In the genomic region with DNA sequence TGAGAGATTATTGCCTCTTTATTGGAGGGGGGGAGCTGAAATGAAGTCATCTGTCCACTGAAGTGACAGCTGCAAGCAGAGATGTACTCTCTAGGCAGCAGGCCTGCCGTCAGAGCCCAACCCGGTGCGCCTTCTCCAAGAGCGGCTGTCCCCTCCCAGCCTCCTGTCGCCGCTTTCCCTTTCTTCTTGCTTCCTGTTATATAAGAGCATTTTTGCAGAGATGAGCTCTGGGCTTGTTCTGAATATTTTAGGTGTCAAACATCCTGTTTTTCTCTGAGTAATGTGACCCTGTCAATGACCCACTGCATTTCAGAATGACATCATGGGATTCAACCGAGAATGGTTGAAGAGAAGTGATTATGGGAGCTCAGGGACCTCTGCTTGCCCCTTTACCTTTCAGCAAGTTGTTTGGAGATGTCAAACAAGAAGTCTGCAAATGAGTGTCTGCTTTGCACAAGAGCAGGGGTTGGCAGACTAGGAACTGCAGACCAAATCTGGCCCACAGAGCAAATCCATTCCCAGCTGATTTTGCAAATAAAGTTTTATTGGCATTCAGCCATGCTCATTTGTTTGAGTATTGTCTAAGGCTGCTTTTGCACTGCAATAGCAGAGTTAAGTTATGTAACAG, we compare ENCODE assay signal across 9 cellular contexts.
DNase-seq lines count a peak whose midpoint lies in the region; ATAC-seq, FAIRE-seq and TF ChIP-seq lines count a peak whose summit lies in the region.
"Had no signal": no experiment of that assay in that cellular context is flagged by ENCODE, and none has a peak within 500 bp of the region (broad histone marks: within the 10 kb centered on the region; RNA-seq: fewer than 3 reads in every experiment).

No MANE protein-coding gene starts in this region.

- H3K27ac Mint-ChIP-seq in CD4-positive, alpha-beta memory T cell, result peak overlapping the region; percentile 82 to 94 (median 89)
- peak overlapping the region in 3 of 5 experiments; percentile 28 to 65 (median 48) for H3K27ac Mint-ChIP-seq in brain

- 100% methylated on average over 1 of the region's 7 CpGs; no CpG with 5 or more reads in 1 of the 2 experiments for WGBS in mesodermal cell (ENCODE audit: insufficient coverage in 2 of 2), 2 experiments
- 62 to 63% methylated on average over 7 of the region's 7 CpGs for WGBS in pancreas, 2 donors

- CTCF ChIA-PET in CD4-positive, alpha-beta memory T cell (lab: Charles Lee; ENCODE audit: partially characterized antibody), result no interaction called here

- H3K36me3 ChIP-seq in CD4-positive, alpha-beta memory T cell (ENCODE audit: insufficient read depth, low read length), result no peaks in the 10 kb centered on the region
- H3K36me3 ChIP-seq in mesodermal cell (ENCODE audit: control insufficient read depth, insufficient read depth, low read length), result no peaks in the 10 kb centered on the region
- no peaks in the 10 kb centered on the region for H3K36me3 ChIP-seq in pancreas
- H3K36me3 ChIP-seq: breast epithelium had no signal

- H3K9me3 ChIP-seq in CD4-positive, alpha-beta memory T cell (ENCODE audit: control insufficient read depth in 1 of 2, low read length in 2 of 2), result no peaks in the 10 kb centered on the region
- H3K9me3 ChIP-seq in mesodermal cell (ENCODE audit: control insufficient read depth, low read length) (no peaks in the 10 kb centered on the region), pancreas (no peaks in the 10 kb centered on the region)
- H3K9me3 ChIP-seq: breast epithelium had no signal

- ATAC-seq in GM21737 (IDR thresholded peaks at IDR 0.05; ENCODE audit: unreplicated experiment), result no peak
- no peak for ATAC-seq in pancreas
- no peak for ATAC-seq in HG03108 (IDR thresholded peaks at IDR 0.05; ENCODE audit: unreplicated experiment)

- peak; percentile 43 to 67 (median 64) for DNase-seq in CD4-positive, alpha-beta memory T cell
- DNase-seq in NCI-H226 (peak; percentile 42), GM03348 (ENCODE audit: low spot score) (no peak), pancreas (no peak)

- no peaks in the 10 kb centered on the region for H3K27me3 ChIP-seq in CD4-positive, alpha-beta memory T cell (ENCODE audit: insufficient read depth, low read length)
- H3K27me3 ChIP-seq in pancreas, result peaks cover 0 to 5% (median 0%) of the 10 kb centered on the region in 4 donors

- no peaks in the 10 kb centered on the region for H3K9me3 Mint-ChIP-seq in CD4-positive, alpha-beta memory T cell
- peaks cover 0 to 6% (median 0%) of the 10 kb centered on the region in 5 experiments for H3K9me3 Mint-ChIP-seq in brain

- no peaks in the 10 kb centered on the region for H3K27me3 Mint-ChIP-seq in CD4-positive, alpha-beta memory T cell
- H3K27me3 Mint-ChIP-seq in brain, result peaks cover 3% of the 10 kb centered on the region

- FAIRE-seq in pancreas (lab: Jason Lieb, UNC), result no peak

- TF ChIP-seq CTCF in brain (conservative IDR thresholded peaks at IDR 0.05) (no peak), pancreas (IDR thresholded peaks at IDR 0.05) (no peak)

- intact Hi-C loops in CD4-positive, alpha-beta memory T cell (cut with micrococcal nuclease), result no loop called here
- intact Hi-C loops in pancreas (cut with DNase I), result no loop called here

- H3K4me3 ChIP-seq in CD4-positive, alpha-beta memory T cell (ENCODE audit: low read length in 2 of 2), result no peak overlapping the region
- no peak overlapping the region for H3K4me3 ChIP-seq in mesodermal cell (ENCODE audit: extremely low read depth, insufficient read depth, low read length, poor library complexity, severe bottlenecking)
- H3K4me3 ChIP-seq in pancreas, result no peak overlapping the region
- H3K4me3 ChIP-seq: breast epithelium had no signal

- no peaks in the 10 kb centered on the region for H3K36me3 Mint-ChIP-seq in CD4-positive, alpha-beta memory T cell
- no peaks in the 10 kb centered on the region for H3K36me3 Mint-ChIP-seq in brain

- H3K4me1 Mint-ChIP-seq in CD4-positive, alpha-beta memory T cell, result peaks cover 13 to 26% (median 20%) of the 10 kb centered on the region in 4 donors
- peaks cover 39% of the 10 kb centered on the region for H3K4me1 Mint-ChIP-seq in brain

- H3K4me1 ChIP-seq in CD4-positive, alpha-beta memory T cell (ENCODE audit: insufficient read depth, low read length), result peaks cover 18% of the 10 kb centered on the region
- peaks cover 18% of the 10 kb centered on the region for H3K4me1 ChIP-seq in mesodermal cell (ENCODE audit: control insufficient read depth, insufficient read depth, low read length, poor library complexity, severe bottlenecking)
- no peaks in the 10 kb centered on the region for H3K4me1 ChIP-seq in pancreas
- H3K4me1 ChIP-seq: breast epithelium had no signal

- peak overlapping the region in 7 of 8 donors; percentile 28 to 69 (median 48) for H3K4me3 Mint-ChIP-seq in CD4-positive, alpha-beta memory T cell
- no peak overlapping the region for H3K4me3 Mint-ChIP-seq in brain

- H3K27ac ChIP-seq in CD4-positive, alpha-beta memory T cell (ENCODE audit: low read depth, low read length), result no peak overlapping the region
- H3K27ac ChIP-seq in mesodermal cell (ENCODE audit: low read depth, low read length, severe bottlenecking) (peak overlapping the region; percentile 45), pancreas (no peak overlapping the region)

- POLR2A ChIA-PET in CD4-positive, alpha-beta memory T cell (lab: Charles Lee; ENCODE audit: partially characterized antibody), result interaction anchor here (0.8 to 1.7 kb wide), 5 partner anchors 9 to 591 kb away, joined by 3 to 6 read pairs (median 4); no protein-coding TSS in a partner anchor

Comparison
In these comparisons a context has a peak if more than half of its experiments do, and no peak if none do; other contexts are left out.
1. DNase-seq: peak in CD4-positive, alpha-beta memory T cell (5 of 5) and NCI-H226 (single experiment); none in GM03348 (single experiment) and pancreas (0 of 6).
2. H3K4me3 Mint-ChIP-seq: peak in CD4-positive, alpha-beta memory T cell (7 of 8); none in brain (0 of 5).